ENCODE assay signal across 8 cellular contexts in the genomic region with DNA sequence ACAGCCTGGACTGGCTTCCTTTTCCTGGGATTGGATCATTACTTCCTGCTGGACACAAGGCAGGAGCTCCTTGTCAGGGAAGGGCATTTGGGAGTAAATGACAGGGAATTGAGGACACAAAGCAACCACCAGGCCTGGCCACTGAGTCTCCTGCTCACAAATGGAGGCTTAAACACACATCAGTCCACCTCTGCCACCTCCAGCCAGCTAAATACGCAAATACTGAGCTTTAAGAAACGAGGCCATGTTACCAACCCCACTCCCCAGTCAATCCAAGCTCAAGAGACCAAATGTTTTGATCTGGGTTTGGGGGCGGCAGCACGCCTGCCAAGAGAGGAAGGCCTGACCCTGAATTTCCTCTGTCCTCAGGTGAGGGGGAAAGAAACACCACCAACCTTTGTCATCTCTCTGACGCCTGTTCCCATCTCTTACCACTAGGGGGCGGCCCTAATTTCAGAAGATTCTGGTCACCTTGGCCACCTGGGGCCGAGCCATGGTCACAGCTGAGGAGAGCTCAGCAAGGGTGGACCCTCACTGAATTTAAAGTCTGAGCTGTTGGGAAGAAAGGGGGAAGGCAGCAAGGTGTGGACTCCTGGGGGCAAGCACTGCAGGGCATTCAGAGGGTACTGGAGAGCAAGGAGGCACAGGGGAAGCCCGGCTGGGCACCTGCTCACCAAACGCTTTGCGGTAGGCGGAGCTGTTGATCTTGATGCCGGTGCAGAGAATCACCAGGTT. TPM values are rescaled to one million over a fixed set of nuclear protein-coding genes. Genes with fewer than 3 reads are reported as not detected.
DNase-seq lines count a peak whose midpoint lies in the region; ATAC-seq and TF ChIP-seq lines count a peak whose summit lies in the region.

No MANE protein-coding gene starts in this region.

- H2AFZ ChIP-seq in PC-9: no peak overlapping the region

- H3K27me3 Mint-ChIP-seq in CD4-positive, alpha-beta T cell: no peaks in the 10 kb centered on the region
- no peaks in the 10 kb centered on the region for H3K27me3 Mint-ChIP-seq in activated T-helper 2 cell treated with anti-CD3 and anti-CD28 coated beads, Interferon-gamma antibody, Interleukin-2, Interleukin-4, amounts not matched to agents 10 μg/mL and 5 μg/mL and 100 μg/mL, durations not matched to agents 14 hours and 24 hours and 36 hours (ENCODE audit: low read depth)
- H3K27me3 Mint-ChIP-seq in glutamatergic neuron (ENCODE audit: unreplicated experiment): peaks cover 3% of the 10 kb centered on the region

- H3K9me2 ChIP-seq in PC-9 (ENCODE audit: insufficient read depth): no peaks in the 10 kb centered on the region

- no TSS peak for BruUV-seq in PC-9 (replicated peaks; lab: Mats Ljungman, UMichigan)

- intact Hi-C loops in CD4-positive, alpha-beta T cell (cut with DNase I, micrococcal nuclease): loop anchor here in 1 of 2 experiments (2.0 to 10.0 kb wide), 2 partner anchors 29 to 249 kb away; no protein-coding TSS in a partner anchor
- intact Hi-C loops in PC-9 (cut with micrococcal nuclease; ENCODE audit: unreplicated experiment): loop anchor here (1.0 kb wide), 2 partner anchors 89 to 248 kb away; no protein-coding TSS in a partner anchor
- intact Hi-C loops in activated T-helper 2 cell treated with anti-CD3 and anti-CD28 coated beads, Interferon-gamma antibody, Interleukin-2, Interleukin-4, amounts not matched to agents 10 μg/mL and 5 μg/mL and 100 μg/mL, durations not matched to agents 14 hours and 24 hours and 36 hours (cut with micrococcal nuclease): loop anchor here (1.0 kb wide), 1 partner anchor 30 kb away; the partner anchor contains the start of gene TYSND1
- intact Hi-C loops in prostate gland (cut with DNase I): no loop called here

- POLR2A ChIA-PET in CD4-positive, alpha-beta T cell (lab: Charles Lee): interaction anchor here (0.8 to 2.5 kb wide), 4 partner anchors 23 to 289 kb away, joined by 3 to 23 read pairs (median 6); partner anchors contain the start of gene TYSND1
- POLR2A ChIA-PET in PC-9 (lab: Charles Lee; ENCODE audit: unreplicated experiment): interaction anchor here (0.7 kb wide), 2 partner anchors 30 to 163 kb away, joined by 3 to 4 read pairs; no protein-coding TSS in a partner anchor

- DNase-seq in CD4-positive, alpha-beta T cell: peak; percentile 26 to 54 (median 39)
- DNase-seq in HFF-Myc (ENCODE audit: extremely low read depth, low read depth) (no peak), PC-9 (peak in 1 of 2 experiments; percentile 54), glutamatergic neuron (peak; percentile 65), prostate gland (ENCODE audit: low spot score) (peak; percentile 43), NCI-H2171 (lab: John Stamatoyannopoulos, UW) (no peak)
- DNase-seq in activated T-helper 2 cell treated with anti-CD3 and anti-CD28 coated beads, Interferon-gamma antibody, Interleukin-2, Interleukin-4, amounts not matched to agents 10 μg/mL and 5 μg/mL and 100 μg/mL, durations not matched to agents 14 hours and 24 hours and 36 hours (ENCODE audit: low spot score): peak; percentile 42

- H3K4me1 ChIP-seq in PC-9 (replicated peaks; ENCODE audit: insufficient read depth) (no peaks in the 10 kb centered on the region), prostate gland (replicated peaks) (no peaks in the 10 kb centered on the region)

- peaks cover 39% of the 10 kb centered on the region for H3K36me3 Mint-ChIP-seq in CD4-positive, alpha-beta T cell (ENCODE audit: low read depth)
- peaks cover 5% of the 10 kb centered on the region for H3K36me3 Mint-ChIP-seq in activated T-helper 2 cell treated with anti-CD3 and anti-CD28 coated beads, Interferon-gamma antibody, Interleukin-2, Interleukin-4, amounts not matched to agents 10 μg/mL and 5 μg/mL and 100 μg/mL, durations not matched to agents 14 hours and 24 hours and 36 hours (ENCODE audit: low read depth)
- H3K36me3 Mint-ChIP-seq in glutamatergic neuron (ENCODE audit: unreplicated experiment): peaks cover 4% of the 10 kb centered on the region

- peak; percentile 88 for ATAC-seq in CD4-positive, alpha-beta T cell (ENCODE audit: poor library complexity)
- no peak for ATAC-seq in GM18502 (IDR thresholded peaks at IDR 0.05; ENCODE audit: poor library complexity, unreplicated experiment)

- peaks cover 3% of the 10 kb centered on the region; the same call in 1 of the 2 replicates for H3F3A ChIP-seq in PC-9 (ENCODE audit: insufficient read depth, low read depth)

- no peak overlapping the region for H3K4me2 ChIP-seq in PC-9

- no peaks in the 10 kb centered on the region for H3K9me3 ChIP-seq in CD4-positive, alpha-beta T cell (ENCODE audit: control insufficient read depth, low read length)
- H3K9me3 ChIP-seq in PC-9 (ENCODE audit: insufficient read depth, low read depth) (no peaks in the 10 kb centered on the region), prostate gland (no peaks in the 10 kb centered on the region)

- no peak overlapping the region for H3K4me3 Mint-ChIP-seq in CD4-positive, alpha-beta T cell
- H3K4me3 Mint-ChIP-seq in activated T-helper 2 cell treated with anti-CD3 and anti-CD28 coated beads, Interferon-gamma antibody, Interleukin-2, Interleukin-4, amounts not matched to agents 10 μg/mL and 5 μg/mL and 100 μg/mL, durations not matched to agents 14 hours and 24 hours and 36 hours (ENCODE audit: low read depth): no peak overlapping the region
- H3K4me3 Mint-ChIP-seq in glutamatergic neuron (ENCODE audit: unreplicated experiment): no peak overlapping the region

- H3K27me3 ChIP-seq in CD4-positive, alpha-beta T cell (ENCODE audit: control insufficient read depth, insufficient read depth, low read length): no peaks in the 10 kb centered on the region
- H3K27me3 ChIP-seq in PC-9 (ENCODE audit: insufficient read depth, low read depth) (no peaks in the 10 kb centered on the region), prostate gland (replicated peaks; ENCODE audit: insufficient read depth) (no peaks in the 10 kb centered on the region)

- no peak overlapping the region for H3K4me3 ChIP-seq in HFF-Myc (replicated peaks; ENCODE audit: low read depth, low read length)
- no peak overlapping the region for H3K4me3 ChIP-seq in PC-9
- no peak overlapping the region for H3K4me3 ChIP-seq in prostate gland

- H3K4me1 Mint-ChIP-seq in CD4-positive, alpha-beta T cell (ENCODE audit: low read depth): peaks cover 6% of the 10 kb centered on the region
- peaks cover 2% of the 10 kb centered on the region for H3K4me1 Mint-ChIP-seq in activated T-helper 2 cell treated with anti-CD3 and anti-CD28 coated beads, Interferon-gamma antibody, Interleukin-2, Interleukin-4, amounts not matched to agents 10 μg/mL and 5 μg/mL and 100 μg/mL, durations not matched to agents 14 hours and 24 hours and 36 hours (ENCODE audit: low read depth)
- no peaks in the 10 kb centered on the region for H3K4me1 Mint-ChIP-seq in glutamatergic neuron (ENCODE audit: low read depth, unreplicated experiment)

- no peak overlapping the region for H3K27ac ChIP-seq in CD4-positive, alpha-beta T cell (ENCODE audit: low read depth, low read length)
- H3K27ac ChIP-seq in PC-9: no peak overlapping the region
- H3K27ac ChIP-seq in prostate gland: no peak overlapping the region

- H3K27ac Mint-ChIP-seq in CD4-positive, alpha-beta T cell: no peak overlapping the region
- H3K27ac Mint-ChIP-seq in activated T-helper 2 cell treated with anti-CD3 and anti-CD28 coated beads, Interferon-gamma antibody, Interleukin-2, Interleukin-4, amounts not matched to agents 10 μg/mL and 5 μg/mL and 100 μg/mL, durations not matched to agents 14 hours and 24 hours and 36 hours: no peak overlapping the region
- H3K27ac Mint-ChIP-seq in glutamatergic neuron (ENCODE audit: unreplicated experiment): no peak overlapping the region

- H3K36me3 ChIP-seq in PC-9 (ENCODE audit: low read depth): peaks cover 46% of the 10 kb centered on the region
- H3K36me3 ChIP-seq in prostate gland: peaks cover 0 to 18% of the 10 kb centered on the region in 2 donors

- 51% methylated on average over 10 of the region's 12 CpGs for WGBS in prostate gland

- H3K79me2 ChIP-seq in PC-9 (ENCODE audit: low read depth): no peaks in the 10 kb centered on the region

- H3K9me3 Mint-ChIP-seq in CD4-positive, alpha-beta T cell: no peaks in the 10 kb centered on the region
- no peaks in the 10 kb centered on the region for H3K9me3 Mint-ChIP-seq in activated T-helper 2 cell treated with anti-CD3 and anti-CD28 coated beads, Interferon-gamma antibody, Interleukin-2, Interleukin-4, amounts not matched to agents 10 μg/mL and 5 μg/mL and 100 μg/mL, durations not matched to agents 14 hours and 24 hours and 36 hours
- no peaks in the 10 kb centered on the region for H3K9me3 Mint-ChIP-seq in glutamatergic neuron (ENCODE audit: unreplicated experiment)

- no peak for TF ChIP-seq POLR2A in prostate gland (IDR thresholded peaks at IDR 0.05)

- CTCF ChIA-PET in CD4-positive, alpha-beta T cell (lab: Charles Lee): interaction anchor here (1.0 to 2.9 kb wide), 6 partner anchors 10 to 248 kb away, joined by 3 to 26 read pairs (median 5); partner anchors contain the start of gene TYSND1
- CTCF ChIA-PET in PC-9 (lab: Charles Lee): interaction anchor here (0.6 to 1.6 kb wide), 3 partner anchors 30 to 271 kb away, joined by 3 to 16 read pairs (median 5); partner anchors contain the start of gene TYSND1

- H4K20me1 ChIP-seq in PC-9 (ENCODE audit: insufficient read depth): no peaks in the 10 kb centered on the region; the same call in 1 of the 2 replicates

- peak; percentile 90 for TF ChIP-seq CTCF in CD4-positive, alpha-beta T cell (IDR thresholded peaks at IDR 0.05)
- TF ChIP-seq CTCF in HFF-Myc (IDR thresholded peaks at IDR 0.05; ENCODE audit: low read depth, low read length, missing control alignments) (peak; percentile 95), PC-9 (conservative IDR thresholded peaks at IDR 0.05) (peak; percentile 98), glutamatergic neuron (IDR thresholded peaks at IDR 0.05; ENCODE audit: partially characterized antibody, unreplicated experiment) (peak; percentile 96), prostate gland (IDR thresholded peaks at IDR 0.05) (peak; percentile 67 to 88 (median 80))

RNA-seq across cellular contexts. Expression of gene AIFM2, which starts 16.5 kb away (rescaled TPM):
- 1 to 10 TPM; 2.3 to 2.5 TPM for total RNA-seq in CD4-positive, alpha-beta T cell
- total RNA-seq in PC-9 (2021): 40.3 and 47.0 TPM in 2 replicates
- total RNA-seq in activated T-helper 2 cell treated with anti-CD3 and anti-CD28 coated beads, Interferon-gamma antibody, Interleukin-2, Interleukin-4, amounts not matched to agents 10 μg/mL and 5 μg/mL and 100 μg/mL, durations not matched to agents 14 hours and 24 hours and 36 hours: 9.5 and 11.6 TPM in 2 replicates
- total RNA-seq in glutamatergic neuron (ENCODE audit: unreplicated experiment): 0.74 TPM
- total RNA-seq in prostate gland: 10 to 100 TPM; 10.7 to 12.2 TPM

RNA-seq across cellular contexts. Expression of gene TYSND1, which starts 30.4 kb away (rescaled TPM):
- total RNA-seq in CD4-positive, alpha-beta T cell: 10 to 100 TPM; 12.6 to 13.0 TPM
- total RNA-seq in PC-9 (2021) (28.0 and 33.5 TPM in 2 replicates), glutamatergic neuron (ENCODE audit: unreplicated experiment) (1.9 TPM), prostate gland (10 to 100 TPM; 18.2 to 32.4 TPM)
- total RNA-seq in activated T-helper 2 cell treated with anti-CD3 and anti-CD28 coated beads, Interferon-gamma antibody, Interleukin-2, Interleukin-4, amounts not matched to agents 10 μg/mL and 5 μg/mL and 100 μg/mL, durations not matched to agents 14 hours and 24 hours and 36 hours: 12.5 and 13.6 TPM in 2 replicates

RNA-seq across cellular contexts. Expression of gene SAR1A, which starts 54.2 kb away (rescaled TPM):
- total RNA-seq in CD4-positive, alpha-beta T cell: 100 to 1,000 TPM; 155 to 157 TPM
- total RNA-seq in PC-9 (2021) (80.3 and 124 TPM in 2 replicates), glutamatergic neuron (ENCODE audit: unreplicated experiment) (87.8 TPM), prostate gland (10 to 100 TPM; 48.3 to 68.0 TPM)
- 115 and 129 TPM in 2 replicates for total RNA-seq in activated T-helper 2 cell treated with anti-CD3 and anti-CD28 coated beads, Interferon-gamma antibody, Interleukin-2, Interleukin-4, amounts not matched to agents 10 μg/mL and 5 μg/mL and 100 μg/mL, durations not matched to agents 14 hours and 24 hours and 36 hours

Comparison
In these comparisons a context has a peak if more than half of its experiments do, and no peak if none do; other contexts are left out.
1. DNase-seq: peak in CD4-positive, alpha-beta T cell (10 of 10), activated T-helper 2 cell treated with anti-CD3 and anti-CD28 coated beads, Interferon-gamma antibody, Interleukin-2, Interleukin-4, amounts not matched to agents 10 μg/mL and 5 μg/mL and 100 μg/mL, durations not matched to agents 14 hours and 24 hours and 36 hours (single experiment), glutamatergic neuron (single experiment) and prostate gland (single experiment); none in HFF-Myc (single experiment) and NCI-H2171 (single experiment).
2. Peak in every context shown above with its lines, with median percentiles within 50 percentile points of each other: CTCF ChIP-seq.